In the genomic region with DNA sequence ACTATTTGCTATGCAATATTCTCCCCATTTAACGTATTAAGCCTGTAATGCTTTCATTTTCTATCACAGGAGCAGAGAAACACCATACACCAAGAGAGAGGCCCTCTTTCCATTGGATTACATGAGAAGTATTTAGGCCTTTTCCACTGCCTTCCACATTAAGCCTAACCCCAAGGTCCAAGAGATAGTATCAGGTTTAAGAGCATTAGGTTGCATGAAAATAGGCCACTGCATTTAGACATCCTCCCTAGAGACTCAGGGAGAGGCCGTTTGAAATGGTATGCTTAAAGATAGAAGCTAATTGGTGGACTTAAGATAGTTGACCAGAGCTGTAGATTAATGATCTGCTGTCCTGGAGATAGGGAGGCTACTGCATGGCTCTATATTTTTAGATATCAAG, we compare ENCODE assay signal across 40 cellular contexts.
"Had no signal": no experiment of that assay in that cellular context is flagged by ENCODE, and none has a peak within 500 bp of the region (broad histone marks: within the 10 kb centered on the region; RNA-seq: fewer than 3 reads in every experiment).

No MANE protein-coding gene starts in this region.

- DNase-seq: activated CD4-positive, alpha-beta memory T cell treated with anti-CD3 and anti-CD28 coated beads, Interleukin-2, amount 10 ng/mL, durations not matched to agents 7 days and 5 days; activated CD4-positive, alpha-beta T cell treated with anti-CD3 and anti-CD28 coated beads for 1 hour; activated CD4-positive, alpha-beta T cell treated with anti-CD3 and anti-CD28 coated beads for 48 hours; activated CD4-positive, CD25-positive, alpha-beta regulatory T cell; activated CD8-positive, alpha-beta memory T cell treated with anti-CD3 and anti-CD28 coated beads for 24 hours; activated CD8-positive, alpha-beta memory T cell treated with anti-CD3 and anti-CD28 coated beads, Interleukin-2, amount 10 ng/mL, durations not matched to agents 7 days and 5 days; activated CD8-positive, alpha-beta memory T cell treated with anti-CD3 and anti-CD28 coated beads, Interleukin-2, amount 50 U/mL, for 48 hours; activated effector memory CD4-positive, alpha-beta T cell treated with Interleukin-2 at 50 U/mL for 16 hours; activated naive CD4-positive, alpha-beta T cell treated with anti-CD3 and anti-CD28 coated beads, Interleukin-2, amount 10 ng/mL, durations not matched to agents 7 days and 5 days; activated naive CD8-positive, alpha-beta T cell treated with anti-CD3 and anti-CD28 coated beads, Interleukin-2, amount 50 U/mL, for 24 hours; activated T-cell treated with anti-CD3 and anti-CD28 coated beads, Interleukin-2, amount 50 U/mL, for 48 hours; anterior cingulate cortex; caudate nucleus; Kasumi-1; KG1; MM.1S; NCI-H1092 treated with DMSO at 0.1 percent for 48 hours; NCI-H1417; NCI-H146; NCI-H187; NCI-H2029 treated with DMSO at 0.1 percent for 48 hours; NCI-H2107; NCI-H2171 treated with DMSO at 0.1 percent for 48 hours; NCI-H2227 treated with DMSO at 0.1 percent for 48 hours; NCI-H446; NCI-H510A treated with DMSO at 0.1 percent for 48 hours; NCI-H526 treated with DMSO at 0.1 percent for 48 hours; NCI-H774; NK-92 treated with Interleukin-12 subunit alpha and Interleukin-12 subunit beta, amount 100 ng/mL, for 24 hours; PC-3; Peyer's patch; RPMI8226; SHP77 treated with DMSO at 0.1 percent for 48 hours; T-helper 1 cell; T-helper 2 cell; T-helper 9 cell had no signal

- H3K27me3 Mint-ChIP-seq: activated CD4-positive, alpha-beta memory T cell treated with anti-CD3 and anti-CD28 coated beads, Interleukin-2, amount 10 ng/mL, durations not matched to agents 7 days and 5 days; activated CD8-positive, alpha-beta memory T cell treated with anti-CD3 and anti-CD28 coated beads, Interleukin-2, amount 10 ng/mL, durations not matched to agents 7 days and 5 days; activated naive CD4-positive, alpha-beta T cell treated with anti-CD3 and anti-CD28 coated beads, Interleukin-2, amount 10 ng/mL, durations not matched to agents 7 days and 5 days; activated naive CD8-positive, alpha-beta T cell treated with anti-CD3 and anti-CD28 coated beads, Interleukin-2, amount 50 U/mL, for 24 hours had no signal

- H3K9me3 Mint-ChIP-seq: activated CD4-positive, alpha-beta memory T cell treated with anti-CD3 and anti-CD28 coated beads, Interleukin-2, amount 10 ng/mL, durations not matched to agents 7 days and 5 days; activated naive CD8-positive, alpha-beta T cell treated with anti-CD3 and anti-CD28 coated beads, Interleukin-2, amount 50 U/mL, for 24 hours; brain had no signal

- H3K27ac Mint-ChIP-seq: activated CD4-positive, alpha-beta memory T cell treated with anti-CD3 and anti-CD28 coated beads, Interleukin-2, amount 10 ng/mL, durations not matched to agents 7 days and 5 days; activated CD8-positive, alpha-beta memory T cell treated with anti-CD3 and anti-CD28 coated beads, Interleukin-2, amount 10 ng/mL, durations not matched to agents 7 days and 5 days; activated naive CD4-positive, alpha-beta T cell treated with anti-CD3 and anti-CD28 coated beads, Interleukin-2, amount 10 ng/mL, durations not matched to agents 7 days and 5 days; activated naive CD8-positive, alpha-beta T cell; activated naive CD8-positive, alpha-beta T cell treated with anti-CD3 and anti-CD28 coated beads, Interleukin-2, amount 50 U/mL, for 24 hours; brain had no signal

- H3K4me1 Mint-ChIP-seq: activated CD4-positive, alpha-beta memory T cell treated with anti-CD3 and anti-CD28 coated beads, Interleukin-2, amount 10 ng/mL, durations not matched to agents 7 days and 5 days; activated CD8-positive, alpha-beta memory T cell treated with anti-CD3 and anti-CD28 coated beads, Interleukin-2, amount 10 ng/mL, durations not matched to agents 7 days and 5 days; activated naive CD4-positive, alpha-beta T cell treated with anti-CD3 and anti-CD28 coated beads, Interleukin-2, amount 10 ng/mL, durations not matched to agents 7 days and 5 days; activated naive CD8-positive, alpha-beta T cell treated with anti-CD3 and anti-CD28 coated beads, Interleukin-2, amount 50 U/mL, for 24 hours; brain had no signal

- H3K4me3 Mint-ChIP-seq: activated CD4-positive, alpha-beta memory T cell treated with anti-CD3 and anti-CD28 coated beads, Interleukin-2, amount 10 ng/mL, durations not matched to agents 7 days and 5 days; activated CD8-positive, alpha-beta memory T cell treated with anti-CD3 and anti-CD28 coated beads, Interleukin-2, amount 10 ng/mL, durations not matched to agents 7 days and 5 days; activated naive CD4-positive, alpha-beta T cell treated with anti-CD3 and anti-CD28 coated beads, Interleukin-2, amount 10 ng/mL, durations not matched to agents 7 days and 5 days; activated naive CD8-positive, alpha-beta T cell; activated naive CD8-positive, alpha-beta T cell treated with anti-CD3 and anti-CD28 coated beads, Interleukin-2, amount 50 U/mL, for 24 hours; brain had no signal

- H3K36me3 Mint-ChIP-seq: activated CD8-positive, alpha-beta memory T cell treated with anti-CD3 and anti-CD28 coated beads, Interleukin-2, amount 10 ng/mL, durations not matched to agents 7 days and 5 days; activated naive CD4-positive, alpha-beta T cell treated with anti-CD3 and anti-CD28 coated beads, Interleukin-2, amount 10 ng/mL, durations not matched to agents 7 days and 5 days; activated naive CD8-positive, alpha-beta T cell; brain had no signal

- FAIRE-seq: bronchial epithelial cell had no signal

- ATAC-seq: activated CD8-positive, alpha-beta memory T cell treated with anti-CD3 and anti-CD28 coated beads, Interleukin-2, amount 10 ng/mL, durations not matched to agents 7 days and 5 days; activated naive CD8-positive, alpha-beta T cell treated with anti-CD3 and anti-CD28 coated beads, Interleukin-2, amount 50 U/mL, for 24 hours; PC-3; SK-N-SH treated with all-trans-retinoic acid at 6 μM for 48 hours had no signal
